In genomic region chr10:34612446-34612845, GRCh38 we compare ENCODE assay signal across 15 cellular contexts.
"Had no signal": no experiment of that assay in that cellular context is flagged by ENCODE, and none has a peak within 500 bp of the region (broad histone marks: within the 10 kb centered on the region; RNA-seq: fewer than 3 reads in every experiment).

No MANE protein-coding gene starts in this region.

- H3K36me3 Mint-ChIP-seq: T-cell had no signal

- H3K4me3 ChIP-seq: esophagus muscularis mucosa, suprapubic skin had no signal

- H3K36me3 ChIP-seq: esophagus muscularis mucosa, suprapubic skin had no signal

- H3K27me3 ChIP-seq: esophagus muscularis mucosa, suprapubic skin had no signal

- H3K27ac Mint-ChIP-seq: activated CD4-positive, alpha-beta T cell treated with anti-CD3 and anti-CD28 coated beads for 36 hours; activated CD8-positive, alpha-beta T cell treated with anti-CD3 and anti-CD28 coated beads, Interleukin-2, amount 10 ng/mL, durations not matched to agents 7 days and 5 days; T-cell; type B pancreatic cell had no signal

- H3K27ac ChIP-seq: esophagus muscularis mucosa, suprapubic skin had no signal

- H3K4me3 Mint-ChIP-seq: activated CD4-positive, alpha-beta T cell treated with anti-CD3 and anti-CD28 coated beads for 36 hours; activated CD8-positive, alpha-beta T cell treated with anti-CD3 and anti-CD28 coated beads, Interleukin-2, amount 10 ng/mL, durations not matched to agents 7 days and 5 days; T-cell; type B pancreatic cell had no signal

- H3K9me3 ChIP-seq: esophagus muscularis mucosa, suprapubic skin had no signal

- H3K4me1 Mint-ChIP-seq: activated CD4-positive, alpha-beta T cell treated with anti-CD3 and anti-CD28 coated beads for 36 hours; T-cell had no signal

- H3K4me1 ChIP-seq: suprapubic skin had no signal

- DNase-seq: activated CD4-positive, alpha-beta T cell treated with anti-CD3 and anti-CD28 coated beads for 36 hours; activated CD8-positive, alpha-beta memory T cell treated with anti-CD3 and anti-CD28 coated beads, Interleukin-2, amount 50 U/mL, for 48 hours; activated CD8-positive, alpha-beta T cell treated with anti-CD3 and anti-CD28 coated beads, Interleukin-2, amount 10 ng/mL, durations not matched to agents 7 days and 5 days; activated naive CD4-positive, alpha-beta T cell; left ventricle myocardium superior; mesendoderm; stimulated activated CD4-positive, alpha-beta T cell treated with anti-CD3 and anti-CD28 coated beads, Interleukin-4, amount 100 ng/mL, for 1 hour; stimulated activated CD8-positive, alpha-beta memory T cell treated with anti-CD3 and anti-CD28 coated beads, Interleukin-4, amount 100 ng/mL, for 48 hours; stimulated activated naive CD8-positive, alpha-beta T cell treated with anti-CD3 and anti-CD28 coated beads, Interleukin-15, Interleukin-2, amounts not matched to agents 100 U/mL and 50 U/mL, for 24 hours; T-cell; T1000 had no signal

- H3K27me3 Mint-ChIP-seq: type B pancreatic cell had no signal

- H3K9me3 Mint-ChIP-seq: T-cell, type B pancreatic cell had no signal

- FAIRE-seq: frontal cortex had no signal
